Comparison of ENCODE assay signal across 10 cellular contexts in genomic region chr7:98622926-98623325, GRCh38. TPM values are rescaled to one million over a fixed set of nuclear protein-coding genes. Genes with fewer than 3 reads are reported as not detected.
"Had no signal": no experiment of that assay in that cellular context is flagged by ENCODE, and none has a peak within 500 bp of the region (broad histone marks: within the 10 kb centered on the region; RNA-seq: fewer than 3 reads in every experiment).

No MANE protein-coding gene starts in this region.

- H3K4me3 ChIP-seq: HAP-1 had no signal

- H3K4me1 ChIP-seq: HAP-1 had no signal

- H3K4me1 Mint-ChIP-seq: IgD-negative memory B cell had no signal

- H3K27ac ChIP-seq: HL-60 had no signal

- ATAC-seq: HCT116, HepG2 had no signal

- H3K36me3 Mint-ChIP-seq: IgD-negative memory B cell had no signal

- DNase-seq: GOT3, H7, KBM-7 had no signal

- H3K36me3 ChIP-seq: HAP-1 had no signal

- H3K9me3 ChIP-seq: HAP-1 had no signal

- H3K9me3 Mint-ChIP-seq: IgD-negative memory B cell had no signal

- H3K27ac Mint-ChIP-seq: IgD-negative memory B cell had no signal

- H3K4me3 Mint-ChIP-seq: IgD-negative memory B cell had no signal

RNA-seq across cellular contexts. Expression of gene NPTX2, which starts 5.8 kb away (rescaled TPM):
- total RNA-seq: H4, HepG2, HT1080 had no signal
- polyA plus RNA-seq: HepG2, IgD-negative memory B cell had no signal
